Comparison of ENCODE assay signal across 8 cellular contexts in genomic region chr13:40984670-40985366, GRCh38. TPM values are rescaled to one million over a fixed set of nuclear protein-coding genes. Genes with fewer than 3 reads are reported as not detected.
DNase-seq lines count a peak whose midpoint lies in the region; ATAC-seq and TF ChIP-seq lines count a peak whose summit lies in the region.

No MANE protein-coding gene starts in this region.

- H3K9me3 Mint-ChIP-seq in activated CD8-positive, alpha-beta memory T cell treated with anti-CD3 and anti-CD28 coated beads, Interleukin-2, amount 10 ng/mL, durations not matched to agents 7 days and 5 days (ENCODE audit: low read depth): no peaks in the 10 kb centered on the region
- no peaks in the 10 kb centered on the region for H3K9me3 Mint-ChIP-seq in MCF 10A (ENCODE audit: unreplicated experiment)

- peaks cover 21 to 38% of the 10 kb centered on the region in 2 donors for H3K4me1 ChIP-seq in mucosa of rectum (ENCODE audit: control insufficient read depth in 2 of 2, insufficient read depth in 2 of 2, low read length in 2 of 2)

- H3K4me1 Mint-ChIP-seq in activated CD8-positive, alpha-beta memory T cell treated with anti-CD3 and anti-CD28 coated beads, Interleukin-2, amount 10 ng/mL, durations not matched to agents 7 days and 5 days: peaks cover 46% of the 10 kb centered on the region
- H3K4me1 Mint-ChIP-seq in MCF 10A (ENCODE audit: insufficient read depth, unreplicated experiment): peaks cover 42% of the 10 kb centered on the region

- no peaks in the 10 kb centered on the region for H3K27me3 Mint-ChIP-seq in activated CD8-positive, alpha-beta memory T cell treated with anti-CD3 and anti-CD28 coated beads, Interleukin-2, amount 10 ng/mL, durations not matched to agents 7 days and 5 days
- no peaks in the 10 kb centered on the region for H3K27me3 Mint-ChIP-seq in MCF 10A (ENCODE audit: insufficient read depth, unreplicated experiment)

- peak overlapping the region; percentile 26 to 53 for H3K4me3 ChIP-seq in mucosa of rectum (ENCODE audit: low read length in 2 of 2)

- intact Hi-C loops in MCF 10A (cut with micrococcal nuclease): no loop called here

- H3K27me3 ChIP-seq in mucosa of rectum (ENCODE audit: control insufficient read depth in 2 of 2, insufficient read depth in 2 of 2, low read length in 2 of 2): no peaks in the 10 kb centered on the region

- TF ChIP-seq CTCF in MCF 10A (IDR thresholded peaks at IDR 0.05; ENCODE audit: unreplicated experiment): no peak

- peak overlapping the region; percentile 96 for H3K4me3 Mint-ChIP-seq in activated CD8-positive, alpha-beta memory T cell treated with anti-CD3 and anti-CD28 coated beads, Interleukin-2, amount 10 ng/mL, durations not matched to agents 7 days and 5 days
- peak overlapping the region; percentile 72 for H3K4me3 Mint-ChIP-seq in MCF 10A (ENCODE audit: unreplicated experiment)

- POLR2A ChIA-PET in MCF 10A (lab: Yijun Ruan, JAX): interaction anchor here (0.8 to 2.9 kb wide), 9 partner anchors 11 to 76 kb away, joined by 3 to 19 read pairs (median 4); partner anchors contain the start of gene WBP4

- peak overlapping the region; percentile 65 to 66 for H3K9ac ChIP-seq in mucosa of rectum (ENCODE audit: low read depth in 1 of 2, low read length in 2 of 2)

- H3K36me3 Mint-ChIP-seq in activated CD8-positive, alpha-beta memory T cell treated with anti-CD3 and anti-CD28 coated beads, Interleukin-2, amount 10 ng/mL, durations not matched to agents 7 days and 5 days: peaks cover 36% of the 10 kb centered on the region
- peaks cover 25% of the 10 kb centered on the region for H3K36me3 Mint-ChIP-seq in MCF 10A (ENCODE audit: insufficient read depth, unreplicated experiment)

- peak; percentile 65 for ATAC-seq in activated CD8-positive, alpha-beta memory T cell treated with anti-CD3 and anti-CD28 coated beads, Interleukin-2, amount 10 ng/mL, durations not matched to agents 7 days and 5 days
- peak; percentile 63 for ATAC-seq in HG03280 (IDR thresholded peaks at IDR 0.05; ENCODE audit: unreplicated experiment)

- H3K27ac Mint-ChIP-seq in activated CD8-positive, alpha-beta memory T cell treated with anti-CD3 and anti-CD28 coated beads, Interleukin-2, amount 10 ng/mL, durations not matched to agents 7 days and 5 days: peak overlapping the region; percentile 93
- H3K27ac Mint-ChIP-seq in MCF 10A (ENCODE audit: low read depth, unreplicated experiment): peak overlapping the region; percentile 40

- CTCF ChIA-PET in activated CD8-positive, alpha-beta memory T cell treated with anti-CD3 and anti-CD28 coated beads, Interleukin-2, amount 10 ng/mL, durations not matched to agents 7 days and 5 days (lab: Charles Lee): interaction anchor here (0.9 to 3.2 kb wide), 7 partner anchors 10 to 75 kb away, joined by 3 to 12 read pairs (median 4); no protein-coding TSS in a partner anchor
- CTCF ChIA-PET in MCF 10A (lab: Yijun Ruan, JAX): interaction anchor here (0.6 kb wide), 3 partner anchors 8 to 1484 kb away, joined by 3 to 4 read pairs (median 3); no protein-coding TSS in a partner anchor

- no TSS peak for BruUV-seq in MCF 10A (replicated peaks; lab: Mats Ljungman, UMichigan)

- H3K36me3 ChIP-seq in mucosa of rectum (ENCODE audit: control insufficient read depth in 2 of 2, insufficient read depth in 2 of 2, low read length in 2 of 2): peaks cover 0 to 3% of the 10 kb centered on the region in 2 donors

- H3K27ac ChIP-seq in mucosa of rectum (ENCODE audit: low read depth in 2 of 2, low read length in 2 of 2): peak overlapping the region; percentile 59 to 73

- no peaks in the 10 kb centered on the region for H3K9me3 ChIP-seq in mucosa of rectum (ENCODE audit: control insufficient read depth in 2 of 2, low read length in 2 of 2)

- DNase-seq in activated CD8-positive, alpha-beta memory T cell treated with anti-CD3 and anti-CD28 coated beads, Interleukin-2, amount 10 ng/mL, durations not matched to agents 7 days and 5 days: no peak
- no peak for DNase-seq in activated CD8-positive, alpha-beta memory T cell treated with anti-CD3 and anti-CD28 coated beads for 24 hours
- DNase-seq in MCF 10A (ENCODE audit: unreplicated experiment) (peak; percentile 34), NK-92 (lab: John Stamatoyannopoulos, UW; ENCODE audit: unreplicated experiment) (no peak)
- DNase-seq in activated CD4-positive, alpha-beta T cell treated with anti-CD3 and anti-CD28 coated beads for 1 hour: no peak
- DNase-seq in stimulated activated CD4-positive, alpha-beta T cell treated with anti-CD3 and anti-CD28 coated beads, Interleukin-4, amount 100 ng/mL, for 4 hours: no peak

RNA-seq across cellular contexts. Expression of gene ELF1, which starts 34.3 kb away (rescaled TPM):
- total RNA-seq in activated CD8-positive, alpha-beta memory T cell treated with anti-CD3 and anti-CD28 coated beads, Interleukin-2, amount 10 ng/mL, durations not matched to agents 7 days and 5 days: 100 to 1,000 TPM; 120 to 143 TPM
- total RNA-seq in MCF 10A (2022): 73.7 and 82.1 TPM in 2 replicates
